24 cellular contexts compared by ENCODE assay signal in the genomic region with DNA sequence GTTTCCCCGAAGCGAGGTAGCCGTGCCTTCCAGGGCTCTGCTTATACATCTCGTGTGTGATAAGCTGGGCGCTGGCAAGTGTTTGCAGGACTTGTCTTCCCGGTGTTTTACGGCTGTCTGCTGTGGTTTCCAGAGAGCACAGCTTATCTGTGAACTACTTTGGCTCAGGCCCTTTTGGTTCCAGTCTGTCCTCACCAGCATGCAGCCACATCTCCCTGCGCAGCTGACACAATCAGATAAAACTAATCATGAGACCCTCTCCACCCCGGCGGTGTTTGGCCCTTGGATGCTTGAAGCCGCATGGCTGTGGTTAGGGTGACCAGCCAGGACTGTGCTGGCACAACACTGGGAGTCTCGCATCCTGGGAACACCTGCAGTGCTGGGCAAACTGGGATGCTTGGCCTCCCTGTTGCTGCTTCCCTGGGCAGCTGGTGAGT.
DNase-seq lines count a peak whose midpoint lies in the region; ATAC-seq and TF ChIP-seq lines count a peak whose summit lies in the region.
"Had no signal": no experiment of that assay in that cellular context is flagged by ENCODE, and none has a peak within 500 bp of the region (broad histone marks: within the 10 kb centered on the region; RNA-seq: fewer than 3 reads in every experiment).

No MANE protein-coding gene starts in this region.

- peak overlapping the region; percentile 42 for H3K9ac ChIP-seq in mucosa of stomach (ENCODE audit: low read length)
- H3K9ac ChIP-seq: GM23248 had no signal

- H3K4me3 ChIP-seq in LNCaP clone FGC (ENCODE audit: low read depth, low read length) (no peak overlapping the region), mucosa of stomach (ENCODE audit: low read length) (no peak overlapping the region)
- H3K4me3 ChIP-seq: breast epithelium, GM23248, lower lobe of right lung had no signal

- H3K4me3 Mint-ChIP-seq in T-helper 2 cell treated with Interferon-gamma antibody and Interleukin-4, amounts not matched to agents 5 μg/mL and 100 μg/mL, for 36 hours, result no peak overlapping the region
- H3K4me3 Mint-ChIP-seq: activated CD4-positive, alpha-beta memory T cell treated with anti-CD3 and anti-CD28 coated beads, Interleukin-2, amount 10 ng/mL, durations not matched to agents 7 days and 5 days; immature natural killer cell had no signal

- peak; percentile 62 for DNase-seq in LNCaP clone FGC (ENCODE audit: low read depth)
- peak; percentile 46 for DNase-seq in left cardiac atrium
- no peak for DNase-seq in T-helper 2 cell treated with Interferon-gamma antibody and Interleukin-4, amounts not matched to agents 5 μg/mL and 100 μg/mL, for 36 hours (ENCODE audit: low spot score)
- no peak for DNase-seq in stimulated activated CD4-positive, alpha-beta T cell treated with anti-CD3 and anti-CD28 coated beads, Interleukin-4, amount 100 ng/mL, for 24 hours
- no peak for DNase-seq in GM03348 (ENCODE audit: low spot score)
- DNase-seq: activated CD4-positive, alpha-beta memory T cell treated with anti-CD3 and anti-CD28 coated beads, Interleukin-2, amount 10 ng/mL, durations not matched to agents 7 days and 5 days; activated CD4-positive, CD25-positive, alpha-beta regulatory T cell; activated effector memory CD4-positive, alpha-beta T cell treated with anti-CD3 and anti-CD28 coated beads, Interleukin-2, amount 50 U/mL, for 16 hours; activated T-cell treated with anti-CD3 and anti-CD28 coated beads for 4 hours; C1 segment of cervical spinal cord; GM23248; head of caudate nucleus; immature natural killer cell; lower lobe of right lung; naive B cell; NCI-H146; NCI-H2171; NCI-H526; T-helper 9 cell had no signal

- H3K27ac Mint-ChIP-seq in T-helper 2 cell treated with Interferon-gamma antibody and Interleukin-4, amounts not matched to agents 5 μg/mL and 100 μg/mL, for 36 hours, result no peak overlapping the region
- H3K27ac Mint-ChIP-seq: activated CD4-positive, alpha-beta memory T cell treated with anti-CD3 and anti-CD28 coated beads, Interleukin-2, amount 10 ng/mL, durations not matched to agents 7 days and 5 days; immature natural killer cell; naive B cell had no signal

- H3K27ac ChIP-seq in C4-2B, result peak overlapping the region; percentile 1; the same call in 1 of the 2 replicates
- H3K27ac ChIP-seq: breast epithelium, GM23248, lower lobe of right lung had no signal

- peaks cover 12% of the 10 kb centered on the region for H3K27me3 Mint-ChIP-seq in T-helper 2 cell treated with Interferon-gamma antibody and Interleukin-4, amounts not matched to agents 5 μg/mL and 100 μg/mL, for 36 hours (ENCODE audit: low read depth)

- H3K36me3 Mint-ChIP-seq in T-helper 2 cell treated with Interferon-gamma antibody and Interleukin-4, amounts not matched to agents 5 μg/mL and 100 μg/mL, for 36 hours (ENCODE audit: low read depth), result no peaks in the 10 kb centered on the region
- H3K36me3 Mint-ChIP-seq: immature natural killer cell, naive B cell had no signal

- intact Hi-C loops in left cardiac atrium (cut with DNase I), result no loop called here

- H3K9me3 ChIP-seq in mucosa of stomach (ENCODE audit: control insufficient read depth, low read length), result no peaks in the 10 kb centered on the region
- H3K9me3 ChIP-seq: breast epithelium, lower lobe of right lung had no signal

- no peaks in the 10 kb centered on the region for H3K9me3 Mint-ChIP-seq in T-helper 2 cell treated with Interferon-gamma antibody and Interleukin-4, amounts not matched to agents 5 μg/mL and 100 μg/mL, for 36 hours
- H3K9me3 Mint-ChIP-seq: activated CD4-positive, alpha-beta memory T cell treated with anti-CD3 and anti-CD28 coated beads, Interleukin-2, amount 10 ng/mL, durations not matched to agents 7 days and 5 days; immature natural killer cell had no signal

- no peaks in the 10 kb centered on the region for H3K27me3 ChIP-seq in mucosa of stomach (ENCODE audit: control insufficient read depth, insufficient read depth, low read length)

- no peaks in the 10 kb centered on the region for H3K4me1 Mint-ChIP-seq in T-helper 2 cell treated with Interferon-gamma antibody and Interleukin-4, amounts not matched to agents 5 μg/mL and 100 μg/mL, for 36 hours (ENCODE audit: low read depth)
- H3K4me1 Mint-ChIP-seq: activated CD4-positive, alpha-beta memory T cell treated with anti-CD3 and anti-CD28 coated beads, Interleukin-2, amount 10 ng/mL, durations not matched to agents 7 days and 5 days; immature natural killer cell; naive B cell had no signal

- H3K4me1 ChIP-seq in mucosa of stomach (ENCODE audit: control insufficient read depth, insufficient read depth, low read length), result peaks cover 90% of the 10 kb centered on the region
- H3K4me1 ChIP-seq: breast epithelium, lower lobe of right lung had no signal

- ATAC-seq in left cardiac atrium (peak in 1 of 2 donors; percentile 73), esophagus mucosa (no peak)
- ATAC-seq: sciatic nerve had no signal

- no peaks in the 10 kb centered on the region for H3K36me3 ChIP-seq in mucosa of stomach (ENCODE audit: control insufficient read depth, insufficient read depth, low read length)
- H3K36me3 ChIP-seq: breast epithelium, lower lobe of right lung had no signal

- TF ChIP-seq CTCF in C4-2B (conservative IDR thresholded peaks at IDR 0.05), result no peak
- no peak for TF ChIP-seq CTCF in LNCaP clone FGC (IDR thresholded peaks at IDR 0.05; ENCODE audit: control insufficient read depth, extremely low read depth, insufficient read depth)

Comparison
In these comparisons a context has a peak if more than half of its experiments do, and no peak if none do; other contexts are left out.
1. DNase-seq: peak in LNCaP clone FGC (single experiment) and left cardiac atrium (single experiment); none in T-helper 2 cell treated with Interferon-gamma antibody and Interleukin-4, amounts not matched to agents 5 μg/mL and 100 μg/mL, for 36 hours (single experiment), stimulated activated CD4-positive, alpha-beta T cell treated with anti-CD3 and anti-CD28 coated beads, Interleukin-4, amount 100 ng/mL, for 24 hours (single experiment) and GM03348 (single experiment).